Comparison of ENCODE assay signal across 2 cellular contexts in the genomic region with DNA sequence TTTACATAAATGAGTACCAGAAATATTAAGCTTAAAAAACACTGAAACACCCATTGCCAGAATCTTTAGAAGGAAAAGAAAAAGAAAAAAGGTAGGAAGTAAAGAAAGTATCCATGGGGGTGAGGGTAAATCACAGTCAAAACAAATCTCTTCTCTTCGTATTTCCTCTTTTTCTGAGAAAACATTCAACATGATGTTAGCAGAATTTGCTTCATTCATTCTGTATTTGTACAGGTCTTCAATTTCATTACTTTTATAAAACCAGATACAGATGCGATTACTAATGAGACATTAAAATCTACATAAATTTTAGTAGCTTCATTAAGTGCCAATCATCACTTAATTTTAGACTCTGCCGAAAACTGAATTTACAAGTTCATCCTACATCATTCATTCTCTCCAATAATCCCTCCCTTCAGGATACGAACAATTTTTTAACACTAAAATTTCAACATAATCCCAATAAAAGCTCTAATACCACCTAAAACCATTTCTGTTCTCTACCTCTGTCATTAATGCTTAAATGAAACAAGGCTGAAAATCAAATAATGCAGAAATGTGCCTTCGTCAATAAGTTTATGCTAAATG.
TF ChIP-seq lines count a peak whose summit lies in the region.

No MANE protein-coding gene starts in this region.

TF ChIP-seq in SK-N-SH, 30 proteins besides CTCF, POLR2A, EP300 and RAD21 (continued from another document):
- TF ChIP-seq, protein P1, sequence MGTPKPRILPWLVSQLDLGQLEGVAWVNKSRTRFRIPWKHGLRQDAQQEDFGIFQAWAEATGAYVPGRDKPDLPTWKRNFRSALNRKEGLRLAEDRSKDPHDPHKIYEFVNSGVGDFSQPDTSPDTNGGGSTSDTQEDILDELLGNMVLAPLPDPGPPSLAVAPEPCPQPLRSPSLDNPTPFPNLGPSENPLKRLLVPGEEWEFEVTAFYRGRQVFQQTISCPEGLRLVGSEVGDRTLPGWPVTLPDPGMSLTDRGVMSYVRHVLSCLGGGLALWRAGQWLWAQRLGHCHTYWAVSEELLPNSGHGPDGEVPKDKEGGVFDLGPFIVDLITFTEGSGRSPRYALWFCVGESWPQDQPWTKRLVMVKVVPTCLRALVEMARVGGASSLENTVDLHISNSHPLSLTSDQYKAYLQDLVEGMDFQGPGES (IDR thresholded peaks at IDR 0.05; ENCODE audit: low read depth, low read length), result no peak
- TF ChIP-seq RFX5 (IDR thresholded peaks at IDR 0.05; ENCODE audit: low read length) (no peak), TAF1 (IDR thresholded peaks at IDR 0.05; ENCODE audit: borderline replicate concordance, low read depth, low read length) (no peak), YY1 (IDR thresholded peaks at IDR 0.05; ENCODE audit: low read depth) (no peak), CHD2 (IDR thresholded peaks at IDR 0.05; ENCODE audit: low read length, partially characterized antibody) (no peak)

TF ChIP-seq in SK-N-SH treated with all-trans-retinoic acid at 6 μM for 48 hours, 23 proteins besides CTCF, POLR2A, EP300 and RAD21 (continued from another document):
- TF ChIP-seq, protein P2, sequence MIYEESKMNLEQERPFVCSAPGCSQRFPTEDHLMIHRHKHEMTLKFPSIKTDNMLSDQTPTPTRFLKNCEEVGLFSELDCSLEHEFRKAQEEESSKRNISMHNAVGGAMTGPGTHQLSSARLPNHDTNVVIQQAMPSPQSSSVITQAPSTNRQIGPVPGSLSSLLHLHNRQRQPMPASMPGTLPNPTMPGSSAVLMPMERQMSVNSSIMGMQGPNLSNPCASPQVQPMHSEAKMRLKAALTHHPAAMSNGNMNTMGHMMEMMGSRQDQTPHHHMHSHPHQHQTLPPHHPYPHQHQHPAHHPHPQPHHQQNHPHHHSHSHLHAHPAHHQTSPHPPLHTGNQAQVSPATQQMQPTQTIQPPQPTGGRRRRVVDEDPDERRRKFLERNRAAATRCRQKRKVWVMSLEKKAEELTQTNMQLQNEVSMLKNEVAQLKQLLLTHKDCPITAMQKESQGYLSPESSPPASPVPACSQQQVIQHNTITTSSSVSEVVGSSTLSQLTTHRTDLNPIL (CRISPR knock-in tag; IDR thresholded peaks at IDR 0.05; ENCODE audit: low read depth), result no peak
- TF ChIP-seq, protein P3, sequence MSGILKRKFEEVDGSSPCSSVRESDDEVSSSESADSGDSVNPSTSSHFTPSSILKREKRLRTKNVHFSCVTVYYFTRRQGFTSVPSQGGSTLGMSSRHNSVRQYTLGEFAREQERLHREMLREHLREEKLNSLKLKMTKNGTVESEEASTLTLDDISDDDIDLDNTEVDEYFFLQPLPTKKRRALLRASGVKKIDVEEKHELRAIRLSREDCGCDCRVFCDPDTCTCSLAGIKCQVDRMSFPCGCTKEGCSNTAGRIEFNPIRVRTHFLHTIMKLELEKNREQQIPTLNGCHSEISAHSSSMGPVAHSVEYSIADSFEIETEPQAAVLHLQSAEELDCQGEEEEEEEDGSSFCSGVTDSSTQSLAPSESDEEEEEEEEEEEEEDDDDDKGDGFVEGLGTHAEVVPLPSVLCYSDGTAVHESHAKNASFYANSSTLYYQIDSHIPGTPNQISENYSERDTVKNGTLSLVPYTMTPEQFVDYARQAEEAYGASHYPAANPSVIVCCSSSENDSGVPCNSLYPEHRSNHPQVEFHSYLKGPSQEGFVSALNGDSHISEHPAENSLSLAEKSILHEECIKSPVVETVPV (CRISPR knock-in tag; IDR thresholded peaks at IDR 0.05), result no peak
TF ChIP-seq in SK-N-SH treated with all-trans-retinoic acid at 6 μM for 48 hours: peak in this region for 0.
